ENCODE assay signal across 8 cellular contexts in the genomic region with DNA sequence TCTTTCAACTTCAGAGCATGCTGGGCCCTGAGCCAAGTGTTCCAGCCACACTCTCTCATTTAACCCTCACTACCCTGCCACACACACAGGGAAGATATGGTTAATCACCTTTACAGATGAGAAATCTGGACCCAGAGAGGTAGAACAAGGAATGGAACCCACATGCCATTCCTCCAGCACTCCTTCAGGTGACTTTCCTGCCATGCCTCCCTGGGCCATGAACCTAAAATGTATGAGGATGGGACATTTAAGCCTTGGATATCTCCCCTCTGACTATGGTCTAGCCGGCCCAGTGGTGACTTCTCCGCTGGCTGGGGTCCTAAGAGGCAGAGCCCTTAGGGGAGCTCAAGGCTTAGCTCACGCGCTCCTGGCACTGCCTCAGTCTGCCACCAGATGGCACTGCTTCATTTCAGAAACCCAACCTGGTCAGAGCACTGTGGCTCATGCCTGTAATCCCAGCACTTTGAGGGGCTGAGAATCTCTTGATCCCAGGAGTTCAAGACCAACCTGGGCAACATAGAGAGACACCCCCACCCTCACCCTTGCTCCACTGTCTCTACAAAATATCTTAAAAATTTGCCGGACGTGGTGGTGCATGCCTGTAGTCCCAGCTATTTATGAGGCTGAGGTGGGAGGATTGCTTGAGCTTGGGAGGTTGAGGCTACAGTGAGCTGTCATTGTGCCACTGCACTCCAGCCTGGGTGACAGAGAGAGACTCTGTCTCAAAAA. TPM values are rescaled to one million over a fixed set of nuclear protein-coding genes. Genes with fewer than 3 reads are reported as not detected.
A peak's percentile ranks its signal among the peaks of the same experiment; 100 is the strongest.
DNase-seq lines count a peak whose midpoint lies in the region; ATAC-seq and TF ChIP-seq lines count a peak whose summit lies in the region.

No MANE protein-coding gene starts in this region.

- DNase-seq in AG04449 (ENCODE audit: low read depth, low spot score) (no peak), NCI-H187 treated with DMSO at 0.1 percent for 48 hours (lab: John Stamatoyannopoulos, UW) (peak; percentile 3), MCF 10A (ENCODE audit: unreplicated experiment) (peak; percentile 72), iris pigment epithelial cell (ENCODE audit: low read depth) (peak; percentile 64)
- DNase-seq in stimulated activated CD4-positive, alpha-beta T cell treated with anti-CD3 and anti-CD28 coated beads, Interleukin-15, amount 100 ng/mL, for 24 hours = peak; percentile 85

- no peak overlapping the region for H3K4me3 ChIP-seq in AG04449 (ENCODE audit: low read depth, low read length)
- no peak overlapping the region for H3K4me3 ChIP-seq in WI38 (ENCODE audit: low read depth, low read length)

- no TSS peak for BruUV-seq in MCF 10A (replicated peaks; lab: Mats Ljungman, UMichigan)

- peaks cover 5% of the 10 kb centered on the region for H3K36me3 Mint-ChIP-seq in MCF 10A (ENCODE audit: insufficient read depth, unreplicated experiment)

- H3K9me3 Mint-ChIP-seq in MCF 10A (ENCODE audit: unreplicated experiment) = no peaks in the 10 kb centered on the region

- no peak overlapping the region for H3K4me3 Mint-ChIP-seq in MCF 10A (ENCODE audit: unreplicated experiment)

- H3K27ac Mint-ChIP-seq in MCF 10A (ENCODE audit: low read depth, unreplicated experiment) = peak overlapping the region; percentile 84

- POLR2A ChIA-PET in AG04449 (lab: Yijun Ruan, JAX) (interaction anchor here (1.5 to 1.6 kb wide), 2 partner anchors 168 to 180 kb away, joined by 4 to 5 read pairs; no protein-coding TSS in a partner anchor), MCF 10A (lab: Yijun Ruan, JAX) (interaction anchor here (0.8 to 7.1 kb wide), 8 partner anchors 38 to 1389 kb away, joined by 3 to 173 read pairs (median 16); a partner anchor contains a TSS)

- TF ChIP-seq CTCF in AG04449 (IDR thresholded peaks at IDR 0.05; ENCODE audit: insufficient read depth, low read length, missing control alignments) = peak; percentile 91
- TF ChIP-seq CTCF in WI38 (IDR thresholded peaks at IDR 0.05; ENCODE audit: low read depth, low read length) = peak; percentile 94
- peak; percentile 93 for TF ChIP-seq CTCF in MCF 10A (IDR thresholded peaks at IDR 0.05; ENCODE audit: unreplicated experiment)

- ATAC-seq in GM18868 (IDR thresholded peaks at IDR 0.05; ENCODE audit: unreplicated experiment) = peak; percentile 28
- ATAC-seq in HG03097 (IDR thresholded peaks at IDR 0.05; ENCODE audit: low FRiP score, unreplicated experiment) = no peak

- H3K4me1 Mint-ChIP-seq in MCF 10A (ENCODE audit: insufficient read depth, unreplicated experiment) = peaks cover 8% of the 10 kb centered on the region

- H3K27me3 Mint-ChIP-seq in MCF 10A (ENCODE audit: insufficient read depth, unreplicated experiment) = no peaks in the 10 kb centered on the region

- CTCF ChIA-PET in AG04449 (lab: Yijun Ruan, JAX) (interaction anchor here (0.8 to 8.4 kb wide), 45 partner anchors 8 to 1141 kb away, joined by 3 to 349 read pairs (median 6); a partner anchor contains a TSS), MCF 10A (lab: Yijun Ruan, JAX) (interaction anchor here (0.6 to 6.2 kb wide), 54 partner anchors 8 to 1227 kb away, joined by 3 to 213 read pairs (median 5); a partner anchor contains a TSS)

- intact Hi-C loops in MCF 10A (cut with micrococcal nuclease) = loop anchor here (1.0 to 2.0 kb wide), 5 partner anchors 37 to 298 kb away; a partner anchor contains a TSS

RNA-seq across cellular contexts. Expression of a gene that starts 2.2 kb away (rescaled TPM):
- 17.9 and 19.7 TPM in 2 replicates for total RNA-seq in MCF 10A (2022)

RNA-seq across cellular contexts. Expression of a gene that starts 36.5 kb away (rescaled TPM):
- 23.5 and 28.2 TPM in 2 replicates for total RNA-seq in MCF 10A (2022)
